ENCODE assay signal across 28 cellular contexts in genomic region chr1:92910081-92910480, GRCh38. TPM values are rescaled to one million over a fixed set of nuclear protein-coding genes. Genes with fewer than 3 reads are reported as not detected.
DNase-seq lines count a peak whose midpoint lies in the region; ATAC-seq, FAIRE-seq and TF ChIP-seq lines count a peak whose summit lies in the region.
"Had no signal": no experiment of that assay in that cellular context is flagged by ENCODE, and none has a peak within 500 bp of the region (broad histone marks: within the 10 kb centered on the region; RNA-seq: fewer than 3 reads in every experiment).

No MANE protein-coding gene starts in this region.

- no CpG with 5 or more reads among the region's 4 CpGs for WGBS in mesenchymal stem cell

- no peak overlapping the region for H3K4me2 ChIP-seq in astrocyte (ENCODE audit: low read length)
- no peak overlapping the region for H3K4me2 ChIP-seq in mesenchymal stem cell (ENCODE audit: low read length, poor library complexity, severe bottlenecking)

- H3K36me3 ChIP-seq in astrocyte (ENCODE audit: insufficient read depth, low read length), result no peaks in the 10 kb centered on the region
- no peaks in the 10 kb centered on the region for H3K36me3 ChIP-seq in mesenchymal stem cell (ENCODE audit: control insufficient read depth in 1 of 2, insufficient read depth in 2 of 2, low read depth in 1 of 2, low read length in 2 of 2)
- H3K36me3 ChIP-seq: stomach, tibial artery had no signal

- no peak overlapping the region for H3K18ac ChIP-seq in mesenchymal stem cell (ENCODE audit: low read depth in 1 of 2, low read length in 2 of 2)

- H2AFZ ChIP-seq in astrocyte (ENCODE audit: low read depth, low read length) (no peak overlapping the region), mesenchymal stem cell (ENCODE audit: low read depth, low read length) (no peak overlapping the region)

- H3K14ac ChIP-seq in mesenchymal stem cell (ENCODE audit: low read length in 2 of 2), result no peak overlapping the region

- peaks cover 5% of the 10 kb centered on the region; the same call in 1 of the 2 replicates for H3K36me3 Mint-ChIP-seq in HFFc6 (ENCODE audit: low read depth)
- H3K36me3 Mint-ChIP-seq in astrocyte (ENCODE audit: low read depth, unreplicated experiment), result no peaks in the 10 kb centered on the region
- H3K36me3 Mint-ChIP-seq: natural killer cell had no signal

- H3K4me3 ChIP-seq in astrocyte (ENCODE audit: insufficient read depth, low read depth, low read length) (no peak overlapping the region), mesenchymal stem cell (ENCODE audit: insufficient read depth in 1 of 2, low read depth in 1 of 2, low read length in 2 of 2) (no peak overlapping the region)
- H3K4me3 ChIP-seq: stomach, tibial artery had no signal

- no peak overlapping the region for H4K8ac ChIP-seq in mesenchymal stem cell (ENCODE audit: low read length)

- DNase-seq in COLO829 (ENCODE audit: low spot score) (peak; percentile 11), HFFc6 (no peak), astrocyte (ENCODE audit: low read depth) (peak; percentile 55), mesenchymal stem cell (no peak)
- DNase-seq: activated CD4-positive, alpha-beta T cell treated with anti-CD3 and anti-CD28 coated beads for 1 hour; activated CD8-positive, alpha-beta T cell treated with anti-CD3 and anti-CD28 coated beads for 36 hours; aorta; CD8-positive, alpha-beta memory T cell; dermis blood vessel endothelial cell; GOT3; natural killer cell; NCI-H1105; NCI-H345; NCI-H774; RPMI8226; small intestine; stomach; T-helper 17 cell; tibial artery had no signal

- H4K91ac ChIP-seq in mesenchymal stem cell (ENCODE audit: low read length), result no peak overlapping the region

- peak overlapping the region; percentile 93 for H3K27ac Mint-ChIP-seq in HFFc6
- no peak overlapping the region for H3K27ac Mint-ChIP-seq in astrocyte (ENCODE audit: unreplicated experiment)
- H3K27ac Mint-ChIP-seq: activated CD8-positive, alpha-beta T cell treated with anti-CD3 and anti-CD28 coated beads for 36 hours; activated T-helper 2 cell treated with anti-CD3 and anti-CD28 coated beads, Interferon-gamma antibody, Interleukin-2, Interleukin-4, amounts not matched to agents 10 μg/mL and 5 μg/mL and 100 μg/mL, durations not matched to agents 14 hours and 24 hours and 36 hours; B cell; natural killer cell; T-helper 17 cell had no signal

- no peaks in the 10 kb centered on the region for H3K9me3 ChIP-seq in astrocyte (ENCODE audit: insufficient read depth, low read depth, low read length)
- H3K9me3 ChIP-seq in mesenchymal stem cell (ENCODE audit: control insufficient read depth, low read length), result no peaks in the 10 kb centered on the region
- H3K9me3 ChIP-seq: stomach, tibial artery had no signal

- no peak overlapping the region for H3K4me3 Mint-ChIP-seq in HFFc6
- no peak overlapping the region for H3K4me3 Mint-ChIP-seq in astrocyte (ENCODE audit: unreplicated experiment)
- H3K4me3 Mint-ChIP-seq: activated CD8-positive, alpha-beta T cell treated with anti-CD3 and anti-CD28 coated beads for 36 hours; activated naive CD8-positive, alpha-beta T cell; B cell; CD8-positive, alpha-beta memory T cell; natural killer cell; T-helper 17 cell had no signal

- H2BK12ac ChIP-seq in mesenchymal stem cell (ENCODE audit: low read length in 2 of 2), result no peak overlapping the region

- no peak overlapping the region for H2BK15ac ChIP-seq in mesenchymal stem cell (ENCODE audit: low read depth, poor library complexity, severe bottlenecking)

- H3K27me3 Mint-ChIP-seq in HFFc6 (ENCODE audit: insufficient read depth), result no peaks in the 10 kb centered on the region; the same call in 1 of the 2 replicates
- H3K27me3 Mint-ChIP-seq in astrocyte (ENCODE audit: low read depth, unreplicated experiment), result no peaks in the 10 kb centered on the region
- H3K27me3 Mint-ChIP-seq: activated CD8-positive, alpha-beta T cell treated with anti-CD3 and anti-CD28 coated beads for 36 hours; activated naive CD8-positive, alpha-beta T cell; B cell; CD8-positive, alpha-beta memory T cell; T-helper 17 cell had no signal

- no peaks in the 10 kb centered on the region for H3K79me1 ChIP-seq in mesenchymal stem cell (replicated peaks; ENCODE audit: low read length, poor library complexity, severe bottlenecking)

- FAIRE-seq in astrocyte (lab: Jason Lieb, UNC), result no peak
- FAIRE-seq: endometrium, G401.6, small intestine had no signal

- peaks cover 52% of the 10 kb centered on the region for H3K4me1 Mint-ChIP-seq in HFFc6 (ENCODE audit: low read depth)
- peaks cover 9% of the 10 kb centered on the region for H3K4me1 Mint-ChIP-seq in astrocyte (ENCODE audit: low read depth, unreplicated experiment)

- H4K20me1 ChIP-seq in astrocyte (ENCODE audit: insufficient read depth, low read length), result no peaks in the 10 kb centered on the region

- H3K4me1 ChIP-seq in astrocyte (ENCODE audit: insufficient read depth, low read length) (peaks cover 16% of the 10 kb centered on the region), mesenchymal stem cell (ENCODE audit: control insufficient read depth, insufficient read depth, low read depth, low read length) (no peaks in the 10 kb centered on the region)

- H2BK5ac ChIP-seq in mesenchymal stem cell (ENCODE audit: low read depth, low read length, poor library complexity, severe bottlenecking), result no peak overlapping the region

- ATAC-seq in HG02678 (IDR thresholded peaks at IDR 0.05; ENCODE audit: unreplicated experiment), result no peak
- no peak for ATAC-seq in GM18520 (IDR thresholded peaks at IDR 0.05; ENCODE audit: unreplicated experiment)
- ATAC-seq in HG03159 (IDR thresholded peaks at IDR 0.05; ENCODE audit: unreplicated experiment), result no peak
- no peak for ATAC-seq in GM18861 (IDR thresholded peaks at IDR 0.05; ENCODE audit: unreplicated experiment)
- ATAC-seq: activated CD8-positive, alpha-beta T cell treated with anti-CD3 and anti-CD28 coated beads for 36 hours; natural killer cell; T-helper 17 cell had no signal

- no peak for TF ChIP-seq CTCF in HFFc6 (IDR thresholded peaks at IDR 0.05)
- no peak for TF ChIP-seq CTCF in astrocyte (IDR thresholded peaks at IDR 0.05; ENCODE audit: insufficient read depth, low read depth, low read length)

- no peak overlapping the region for H2AK5ac ChIP-seq in mesenchymal stem cell (ENCODE audit: low read length, severe bottlenecking)

- no peaks in the 10 kb centered on the region for H3K79me2 ChIP-seq in astrocyte (ENCODE audit: insufficient read depth, low read length)

- no peaks in the 10 kb centered on the region for H3K27me3 ChIP-seq in astrocyte (ENCODE audit: insufficient read depth, low read length)
- no peaks in the 10 kb centered on the region for H3K27me3 ChIP-seq in mesenchymal stem cell (ENCODE audit: control insufficient read depth in 1 of 2, insufficient read depth in 1 of 2, low read length in 2 of 2)
- H3K27me3 ChIP-seq: stomach, tibial artery had no signal

- no peak overlapping the region for H3K9ac ChIP-seq in astrocyte (ENCODE audit: low read length)
- peak overlapping the region; percentile 7 for H3K9ac ChIP-seq in mesenchymal stem cell (ENCODE audit: low read length)

- H3K23ac ChIP-seq in mesenchymal stem cell (ENCODE audit: low read length in 2 of 2), result no peak overlapping the region

- no peak overlapping the region for H2BK120ac ChIP-seq in mesenchymal stem cell (ENCODE audit: low read depth, low read length)

- H3K9me3 Mint-ChIP-seq in HFFc6, result no peaks in the 10 kb centered on the region
- no peaks in the 10 kb centered on the region for H3K9me3 Mint-ChIP-seq in astrocyte (ENCODE audit: unreplicated experiment)
- H3K9me3 Mint-ChIP-seq: activated CD8-positive, alpha-beta T cell treated with anti-CD3 and anti-CD28 coated beads for 36 hours; CD8-positive, alpha-beta memory T cell; natural killer cell had no signal

- no peak overlapping the region for H3K4ac ChIP-seq in mesenchymal stem cell (ENCODE audit: low read depth in 1 of 2, low read length in 2 of 2)

- H3K27ac ChIP-seq in astrocyte (ENCODE audit: low read depth, low read length) (no peak overlapping the region), mesenchymal stem cell (ENCODE audit: low read length, poor library complexity, severe bottlenecking) (no peak overlapping the region)
- H3K27ac ChIP-seq: tibial artery had no signal

RNA-seq across cellular contexts. Expression of gene DIPK1A, which starts 51.2 kb away (rescaled TPM):
- 10 to 100 TPM; 18.9 to 24.5 (median 21.9) TPM for total RNA-seq in HFFc6 (2021; fragmentation: NEBNext Ultra II Directional; extraction: Animal tissue kit (Norgen Biotek cat#: 25700))
- total RNA-seq in astrocyte, result 8.4 and 8.7 TPM in 2 replicates
- 10.2 TPM for polyA plus RNA-seq in mesenchymal stem cell (2013, experiment 1 of 2)
- polyA plus RNA-seq in mesenchymal stem cell (2013, experiment 2 of 2), result 10.1 TPM

Comparison
In these comparisons a context has a peak if more than half of its experiments do, and no peak if none do; other contexts are left out.
1. DNase-seq: peak in COLO829 (single experiment) and astrocyte (single experiment); none in HFFc6 (single experiment) and mesenchymal stem cell (single experiment).